1 cellular context compared by ENCODE assay signal in the genomic region with DNA sequence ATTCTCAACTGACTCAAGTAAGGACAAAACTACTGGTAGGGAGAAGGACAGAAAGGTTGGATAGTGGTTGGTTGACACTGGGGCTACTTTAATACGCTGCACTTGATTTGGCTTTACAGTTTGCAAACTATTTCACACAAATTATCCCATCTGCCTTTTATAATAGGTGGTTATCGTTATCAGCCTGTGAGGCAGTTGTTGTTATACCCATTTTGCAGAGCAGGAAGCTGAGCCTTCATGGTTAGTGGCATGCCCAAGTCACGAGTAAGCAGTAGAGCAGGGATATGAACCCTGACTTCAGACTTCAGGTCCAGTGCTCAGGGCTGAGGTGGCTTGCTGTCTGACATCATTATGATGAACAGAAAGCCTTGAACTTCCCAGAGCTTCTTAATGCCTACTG.
TF ChIP-seq lines count a peak whose summit lies in the region.

No MANE protein-coding gene starts in this region.

TF ChIP-seq in H1, 55 proteins besides CTCF, POLR2A, EP300 and RAD21:
- no peak for TF ChIP-seq RBBP5 (IDR thresholded peaks at IDR 0.05; ENCODE audit: borderline replicate concordance, low read depth, low read length)
